In genomic region chrX:148204195-148204594, GRCh38 we compare ENCODE assay signal across 22 cellular contexts.
"Had no signal": no experiment of that assay in that cellular context is flagged by ENCODE, and none has a peak within 500 bp of the region (broad histone marks: within the 10 kb centered on the region; RNA-seq: fewer than 3 reads in every experiment).

No MANE protein-coding gene starts in this region.

- H2AFZ ChIP-seq: PC-9 had no signal

- ATAC-seq: activated CD4-positive, alpha-beta T cell treated with anti-CD3 and anti-CD28 coated beads for 36 hours; activated T-helper 17 cell treated with anti-CD3 and anti-CD28 coated beads, Interleukin-2, amount 50 U/mL, for 72 hours; T-helper 17 cell had no signal

- H3K4me2 ChIP-seq: PC-9 had no signal

- H3K36me3 ChIP-seq: brain microvascular endothelial cell, cardiac muscle cell, WERI-Rb-1 had no signal

- H3K27me3 ChIP-seq: brain microvascular endothelial cell, cardiac muscle cell had no signal

- H3K4me3 ChIP-seq: cardiac muscle cell, PC-9 had no signal

- DNase-seq: activated CD4-positive, alpha-beta memory T cell treated with anti-CD3 and anti-CD28 coated beads, Interleukin-2, amount 10 ng/mL, durations not matched to agents 7 days and 5 days; activated CD4-positive, alpha-beta T cell treated with anti-CD3 and anti-CD28 coated beads for 36 hours; activated CD4-positive, alpha-beta T cell treated with anti-CD3 and anti-CD28 coated beads, Interleukin-2, amount 50 U/mL, for 1 hour; activated gamma-delta T cell; activated naive CD4-positive, alpha-beta T cell treated with anti-CD3 and anti-CD28 coated beads for 36 hours; activated T-cell treated with anti-CD3 and anti-CD28 coated beads for 4 hours; activated T-cell treated with anti-CD3 and anti-CD28 coated beads, Interleukin-2, amount 50 U/mL, for 48 hours; brain microvascular endothelial cell; Kasumi-1; NCI-H1092 treated with DMSO at 0.1 percent for 48 hours; NCI-H1417 treated with DMSO at 0.1 percent for 48 hours; NCI-H1694 treated with DMSO at 0.1 percent for 48 hours; NCI-H2029 treated with DMSO at 0.1 percent for 48 hours; NCI-H510A treated with DMSO at 0.1 percent for 48 hours; NCI-H69; PC-9; SHP77 treated with DMSO at 0.1 percent for 48 hours; T-helper 17 cell; T-helper 9 cell; WERI-Rb-1 had no signal

- H3K27ac ChIP-seq: brain microvascular endothelial cell, cardiac muscle cell, PC-9, WERI-Rb-1 had no signal
